10 cellular contexts compared by ENCODE assay signal in the genomic region with DNA sequence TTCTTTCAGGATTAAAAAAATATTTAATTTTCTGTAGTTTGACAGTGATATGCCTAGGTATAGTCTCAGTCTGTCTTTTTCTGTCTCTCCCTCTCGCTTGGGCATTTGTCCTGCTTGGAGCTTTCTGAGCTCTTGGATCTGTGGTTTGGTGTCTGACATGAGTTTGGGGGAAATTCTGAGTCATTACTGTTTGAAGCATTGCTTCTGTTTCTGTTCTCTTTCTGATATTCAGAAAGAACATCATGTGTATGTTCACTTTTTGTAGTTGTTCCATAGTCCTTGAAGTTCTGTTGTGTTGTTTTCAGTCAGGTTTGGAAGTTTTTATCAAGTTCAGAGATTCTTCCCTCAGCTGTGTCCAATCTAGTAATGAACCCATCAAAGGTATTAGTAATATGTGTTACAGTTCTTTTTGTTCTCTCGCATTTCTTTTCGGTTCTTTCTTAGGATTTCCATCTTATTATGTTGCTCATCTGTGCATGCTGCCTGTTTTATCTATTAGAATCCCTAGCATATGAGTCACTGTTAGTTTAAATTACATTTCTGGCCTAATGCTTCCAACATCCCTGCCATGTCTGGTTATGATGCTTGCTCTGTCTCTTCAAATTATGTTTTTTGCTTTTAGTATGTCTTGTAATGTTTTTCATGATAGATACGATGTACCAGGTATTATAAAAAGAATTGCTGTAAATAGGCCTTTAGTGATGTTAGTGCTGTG. TPM values are rescaled to one million over a fixed set of nuclear protein-coding genes. Genes with fewer than 3 reads are reported as not detected.
DNase-seq lines count a peak whose midpoint lies in the region; ATAC-seq and TF ChIP-seq lines count a peak whose summit lies in the region.
"Had no signal": no experiment of that assay in that cellular context is flagged by ENCODE, and none has a peak within 500 bp of the region (broad histone marks: within the 10 kb centered on the region; RNA-seq: fewer than 3 reads in every experiment).

No MANE protein-coding gene starts in this region.

- H4K20me1 ChIP-seq in smooth muscle cell (ENCODE audit: low read depth): no peaks in the 10 kb centered on the region

- H3K9ac ChIP-seq in smooth muscle cell (ENCODE audit: low read depth): peak overlapping the region; percentile 42

- H3K27me3 ChIP-seq in smooth muscle cell (ENCODE audit: low read depth): no peaks in the 10 kb centered on the region
- no peaks in the 10 kb centered on the region for H3K27me3 ChIP-seq in SJCRH30

- ATAC-seq in activated CD8-positive, alpha-beta memory T cell treated with anti-CD3 and anti-CD28 coated beads, Interleukin-2, amount 10 ng/mL, durations not matched to agents 7 days and 5 days: peak; percentile 47
- peak; percentile 68 for ATAC-seq in HG03095 (IDR thresholded peaks at IDR 0.05; ENCODE audit: unreplicated experiment)

- peaks cover 71% of the 10 kb centered on the region for H3K36me3 Mint-ChIP-seq in activated CD8-positive, alpha-beta memory T cell treated with anti-CD3 and anti-CD28 coated beads, Interleukin-2, amount 10 ng/mL, durations not matched to agents 7 days and 5 days
- peaks cover 58% of the 10 kb centered on the region for H3K36me3 Mint-ChIP-seq in activated naive CD8-positive, alpha-beta T cell
- peaks cover 51% of the 10 kb centered on the region for H3K36me3 Mint-ChIP-seq in progenitor cell of endocrine pancreas (ENCODE audit: insufficient read depth)

- H3K9me3 Mint-ChIP-seq in activated CD8-positive, alpha-beta memory T cell treated with anti-CD3 and anti-CD28 coated beads, Interleukin-2, amount 10 ng/mL, durations not matched to agents 7 days and 5 days (ENCODE audit: low read depth): peaks cover 2% of the 10 kb centered on the region
- H3K9me3 Mint-ChIP-seq in activated naive CD8-positive, alpha-beta T cell (ENCODE audit: low read depth): peaks cover 3% of the 10 kb centered on the region
- peaks cover 15% of the 10 kb centered on the region for H3K9me3 Mint-ChIP-seq in progenitor cell of endocrine pancreas (ENCODE audit: low read depth)

- CTCF ChIA-PET in activated CD8-positive, alpha-beta memory T cell treated with anti-CD3 and anti-CD28 coated beads, Interleukin-2, amount 10 ng/mL, durations not matched to agents 7 days and 5 days (lab: Charles Lee): interaction anchor here (0.7 kb wide), 1 partner anchor 44 kb away, joined by 3 read pairs; no protein-coding TSS in a partner anchor

- H3K27me3 Mint-ChIP-seq in activated CD8-positive, alpha-beta memory T cell treated with anti-CD3 and anti-CD28 coated beads, Interleukin-2, amount 10 ng/mL, durations not matched to agents 7 days and 5 days: no peaks in the 10 kb centered on the region
- H3K27me3 Mint-ChIP-seq in activated naive CD8-positive, alpha-beta T cell: no peaks in the 10 kb centered on the region
- H3K27me3 Mint-ChIP-seq in progenitor cell of endocrine pancreas: no peaks in the 10 kb centered on the region

- peak overlapping the region; percentile 0 for H3K4me3 ChIP-seq in smooth muscle cell
- H3K4me3 ChIP-seq in SJCRH30: no peak overlapping the region

- H3K4me2 ChIP-seq in smooth muscle cell: peak overlapping the region; percentile 72

- H3K4me1 Mint-ChIP-seq in activated CD8-positive, alpha-beta memory T cell treated with anti-CD3 and anti-CD28 coated beads, Interleukin-2, amount 10 ng/mL, durations not matched to agents 7 days and 5 days: peaks cover 25% of the 10 kb centered on the region
- peaks cover 22% of the 10 kb centered on the region for H3K4me1 Mint-ChIP-seq in activated naive CD8-positive, alpha-beta T cell (ENCODE audit: low read depth)
- H3K4me1 Mint-ChIP-seq in progenitor cell of endocrine pancreas (ENCODE audit: low read depth): no peaks in the 10 kb centered on the region

- peaks cover 11% of the 10 kb centered on the region for H3K9me3 ChIP-seq in smooth muscle cell (replicated peaks; ENCODE audit: low read depth)
- H3K9me3 ChIP-seq in SJCRH30 (replicated peaks): no peaks in the 10 kb centered on the region

- no peak overlapping the region for H3K4me3 Mint-ChIP-seq in activated CD8-positive, alpha-beta memory T cell treated with anti-CD3 and anti-CD28 coated beads, Interleukin-2, amount 10 ng/mL, durations not matched to agents 7 days and 5 days
- H3K4me3 Mint-ChIP-seq in activated naive CD8-positive, alpha-beta T cell: peak overlapping the region; percentile 55
- H3K4me3 Mint-ChIP-seq in progenitor cell of endocrine pancreas (ENCODE audit: low read depth): no peak overlapping the region

- peaks cover 32% of the 10 kb centered on the region for H3F3A ChIP-seq in smooth muscle cell (ENCODE audit: low read depth)

- H3K27ac ChIP-seq in smooth muscle cell (ENCODE audit: low read depth) (peak overlapping the region; percentile 90), SJCRH30 (no peak overlapping the region)

- 48% methylated on average over 4 of the region's 4 CpGs for WGBS in smooth muscle cell (ENCODE audit: low lambda C conversion rate)

- no peak for DNase-seq in activated CD8-positive, alpha-beta memory T cell treated with anti-CD3 and anti-CD28 coated beads, Interleukin-2, amount 10 ng/mL, durations not matched to agents 7 days and 5 days
- DNase-seq in activated CD8-positive, alpha-beta memory T cell treated with anti-CD3 and anti-CD28 coated beads, Interleukin-2, amount 50 U/mL, for 48 hours: no peak
- DNase-seq in smooth muscle cell (lab: John Stamatoyannopoulos, UW; ENCODE audit: unreplicated experiment) (no peak), HuH-7.5 (ENCODE audit: low spot score) (no peak), progenitor cell of endocrine pancreas (ENCODE audit: low spot score, unreplicated experiment) (no peak), SJCRH30 (no peak)
- DNase-seq: NCI-H2171 treated with DMSO at 0.1 percent for 48 hours, T1000 had no signal

- H3K4me1 ChIP-seq in smooth muscle cell (ENCODE audit: low read depth) (no peaks in the 10 kb centered on the region), SJCRH30 (no peaks in the 10 kb centered on the region)

- H3K27ac Mint-ChIP-seq in activated CD8-positive, alpha-beta memory T cell treated with anti-CD3 and anti-CD28 coated beads, Interleukin-2, amount 10 ng/mL, durations not matched to agents 7 days and 5 days: no peak overlapping the region
- H3K27ac Mint-ChIP-seq in activated naive CD8-positive, alpha-beta T cell: peak overlapping the region; percentile 84
- no peak overlapping the region for H3K27ac Mint-ChIP-seq in progenitor cell of endocrine pancreas

- H3K36me3 ChIP-seq in smooth muscle cell (ENCODE audit: low read depth) (peaks cover 27% of the 10 kb centered on the region), SJCRH30 (peaks cover 13% of the 10 kb centered on the region)

- no peaks in the 10 kb centered on the region for H3K79me2 ChIP-seq in smooth muscle cell (ENCODE audit: low read depth)

- peak overlapping the region; percentile 43 for H2AFZ ChIP-seq in smooth muscle cell (ENCODE audit: low read depth)

- TF ChIP-seq CTCF in smooth muscle cell (IDR thresholded peaks at IDR 0.05; ENCODE audit: borderline replicate concordance, insufficient read depth, poor library complexity, severe bottlenecking): no peak
- no peak for TF ChIP-seq CTCF in progenitor cell of endocrine pancreas (IDR thresholded peaks at IDR 0.05; ENCODE audit: unreplicated experiment)

RNA-seq across cellular contexts. Expression of a gene that starts 48.4 kb away (rescaled TPM):
- total RNA-seq in activated CD8-positive, alpha-beta memory T cell treated with anti-CD3 and anti-CD28 coated beads, Interleukin-2, amount 10 ng/mL, durations not matched to agents 7 days and 5 days: 10 to 100 TPM; 32.5 to 42.6 TPM
- total RNA-seq in smooth muscle cell (15.7 and 20.5 TPM in 2 replicates), progenitor cell of endocrine pancreas (31.9 and 33.3 TPM in 2 replicates)
- polyA plus RNA-seq in smooth muscle cell: 7.3 and 10.7 TPM in 2 replicates
- 39.1 and 43.4 TPM in 2 replicates for total RNA-seq in SJCRH30 (2014; rRNA removed; shearing (Covaris generic))
